In the genomic region with DNA sequence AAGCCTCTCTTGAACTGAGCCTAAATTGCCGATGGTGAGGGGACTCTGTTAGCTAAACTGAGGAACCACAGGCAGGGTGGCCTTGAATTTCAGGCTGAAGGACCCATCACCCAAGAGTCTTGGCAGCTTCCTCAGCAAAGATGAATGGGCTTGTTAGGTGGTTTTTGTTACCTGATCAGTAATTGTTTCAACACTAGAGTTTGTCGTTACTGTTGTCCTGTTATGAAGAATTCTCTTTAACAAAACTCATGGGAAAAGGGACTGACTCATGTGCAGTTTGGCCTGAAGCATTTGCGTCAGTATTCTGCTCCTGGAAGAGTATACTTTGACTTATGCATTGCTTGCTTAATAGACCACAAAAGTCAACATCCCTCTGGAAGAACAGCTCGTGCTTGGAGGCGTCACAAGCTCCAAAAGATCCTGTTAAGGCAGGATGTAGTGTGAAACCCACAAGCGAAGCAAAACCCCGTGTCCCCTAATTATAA, we compare ENCODE assay signal across 1 cellular context.
TF ChIP-seq lines count a peak whose summit lies in the region.

No MANE protein-coding gene starts in this region.

TF ChIP-seq in IMR-90, 13 proteins besides CTCF, POLR2A, EP300 and RAD21 (continued from another document):
- TF ChIP-seq MAFK (IDR thresholded peaks at IDR 0.05; ENCODE audit: low read depth, low read length) (0 out of 2 replicates have a peak, but pooled peaks have one; percentile 0), NFE2L2 (IDR thresholded peaks at IDR 0.05; ENCODE audit: low read depth, low read length) (peak; percentile 22; the same call in 1 of the 2 replicates), FOS (IDR thresholded peaks at IDR 0.05; ENCODE audit: low read depth, low read length) (peak; percentile 79), RCOR1 (IDR thresholded peaks at IDR 0.05; ENCODE audit: insufficient replicate concordance, low read length) (no peak), MXI1 (IDR thresholded peaks at IDR 0.05; ENCODE audit: borderline replicate concordance, low read depth, low read length) (0 out of 2 replicates have a peak, but pooled peaks have one; percentile 16), MAZ (IDR thresholded peaks at IDR 0.05; ENCODE audit: borderline replicate concordance, low read depth, low read length) (no peak), CEBPB (IDR thresholded peaks at IDR 0.05; ENCODE audit: low read depth, low read length) (peak; percentile 97)
- TF ChIP-seq, protein P1, sequence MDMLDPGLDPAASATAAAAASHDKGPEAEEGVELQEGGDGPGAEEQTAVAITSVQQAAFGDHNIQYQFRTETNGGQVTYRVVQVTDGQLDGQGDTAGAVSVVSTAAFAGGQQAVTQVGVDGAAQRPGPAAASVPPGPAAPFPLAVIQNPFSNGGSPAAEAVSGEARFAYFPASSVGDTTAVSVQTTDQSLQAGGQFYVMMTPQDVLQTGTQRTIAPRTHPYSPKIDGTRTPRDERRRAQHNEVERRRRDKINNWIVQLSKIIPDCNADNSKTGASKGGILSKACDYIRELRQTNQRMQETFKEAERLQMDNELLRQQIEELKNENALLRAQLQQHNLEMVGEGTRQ (IDR thresholded peaks at IDR 0.05; ENCODE audit: low read depth, low read length): peak; percentile 16; the same call in 1 of the 2 replicates
TF ChIP-seq in IMR-90: peak in this region for 8.
